Comparison of ENCODE assay signal across 2 cellular contexts in genomic region chr3:46168583-46168982, GRCh38.
TF ChIP-seq lines count a peak whose summit lies in the region.

No MANE protein-coding gene starts in this region.

TF ChIP-seq in GM12878, 131 proteins besides CTCF, POLR2A, EP300 and RAD21:
- no peak for TF ChIP-seq ZNF24 (IDR thresholded peaks at IDR 0.05)
- TF ChIP-seq SMARCA5 (IDR thresholded peaks at IDR 0.05): no peak
- no peak for TF ChIP-seq MTA3 (IDR thresholded peaks at IDR 0.05; ENCODE audit: borderline replicate concordance, low read length)
- no peak for TF ChIP-seq REST (IDR thresholded peaks at IDR 0.05; ENCODE audit: low read depth, low read length)
- no peak for TF ChIP-seq KLF5 (IDR thresholded peaks at IDR 0.05; ENCODE audit: partially characterized antibody)
- no peak for TF ChIP-seq USF2 (IDR thresholded peaks at IDR 0.05; ENCODE audit: borderline replicate concordance, low read depth, low read length)
- TF ChIP-seq ZNF592 (IDR thresholded peaks at IDR 0.05): no peak
- no peak for TF ChIP-seq ZNF384 (IDR thresholded peaks at IDR 0.05; ENCODE audit: borderline replicate concordance, low read depth, low read length)
- TF ChIP-seq ZBTB11 (CRISPR knock-in tag; IDR thresholded peaks at IDR 0.05): no peak
- TF ChIP-seq NR2F1 (conservative IDR thresholded peaks at IDR 0.05): no peak
- no peak for TF ChIP-seq STAT3 (IDR thresholded peaks at IDR 0.05; ENCODE audit: low read depth, low read length)

TF ChIP-seq in HepG2, 621 proteins besides CTCF, POLR2A, EP300 and RAD21:
- TF ChIP-seq DBP (CRISPR knock-in tag; IDR thresholded peaks at IDR 0.05; ENCODE audit: not compliant biosample characterization): no peak
- TF ChIP-seq HOXA3 (CRISPR knock-in tag; IDR thresholded peaks at IDR 0.05): no peak
- TF ChIP-seq ZNF550 (CRISPR knock-in tag; IDR thresholded peaks at IDR 0.05; ENCODE audit: borderline replicate concordance): no peak
- TF ChIP-seq ZNF616 (CRISPR knock-in tag; IDR thresholded peaks at IDR 0.05; ENCODE audit: low read depth): no peak
- TF ChIP-seq ZNF703 (CRISPR knock-in tag; IDR thresholded peaks at IDR 0.05; ENCODE audit: borderline replicate concordance): no peak
- TF ChIP-seq ZFY (CRISPR knock-in tag; IDR thresholded peaks at IDR 0.05): no peak
- TF ChIP-seq FLYWCH1 (CRISPR knock-in tag; IDR thresholded peaks at IDR 0.05): no peak
- no peak for TF ChIP-seq KAT2B (IDR thresholded peaks at IDR 0.05; ENCODE audit: borderline replicate concordance, low read depth, low read length)
- TF ChIP-seq YY1 (IDR thresholded peaks at IDR 0.05; ENCODE audit: insufficient read depth, insufficient replicate concordance, low read depth, low read length): no peak
- TF ChIP-seq ZBTB4 (CRISPR knock-in tag; IDR thresholded peaks at IDR 0.05; ENCODE audit: borderline replicate concordance): no peak
- TF ChIP-seq ZNF121 (CRISPR knock-in tag; IDR thresholded peaks at IDR 0.05): no peak
- no peak for TF ChIP-seq ZBTB7B (CRISPR knock-in tag; IDR thresholded peaks at IDR 0.05)
- TF ChIP-seq JUNB (CRISPR knock-in tag; IDR thresholded peaks at IDR 0.05; ENCODE audit: borderline replicate concordance): no peak
- no peak for TF ChIP-seq ISX (CRISPR knock-in tag; conservative IDR thresholded peaks at IDR 0.05)
- no peak for TF ChIP-seq CSRNP2 (CRISPR knock-in tag; conservative IDR thresholded peaks at IDR 0.05; ENCODE audit: low read depth)
- no peak for TF ChIP-seq KDM6A (CRISPR knock-in tag; IDR thresholded peaks at IDR 0.05; ENCODE audit: low read depth)
- no peak for TF ChIP-seq THAP9 (CRISPR knock-in tag; IDR thresholded peaks at IDR 0.05; ENCODE audit: borderline replicate concordance)
- TF ChIP-seq DRAP1 (CRISPR knock-in tag; IDR thresholded peaks at IDR 0.05): no peak
